1 cellular context compared by ENCODE assay signal in the genomic region with DNA sequence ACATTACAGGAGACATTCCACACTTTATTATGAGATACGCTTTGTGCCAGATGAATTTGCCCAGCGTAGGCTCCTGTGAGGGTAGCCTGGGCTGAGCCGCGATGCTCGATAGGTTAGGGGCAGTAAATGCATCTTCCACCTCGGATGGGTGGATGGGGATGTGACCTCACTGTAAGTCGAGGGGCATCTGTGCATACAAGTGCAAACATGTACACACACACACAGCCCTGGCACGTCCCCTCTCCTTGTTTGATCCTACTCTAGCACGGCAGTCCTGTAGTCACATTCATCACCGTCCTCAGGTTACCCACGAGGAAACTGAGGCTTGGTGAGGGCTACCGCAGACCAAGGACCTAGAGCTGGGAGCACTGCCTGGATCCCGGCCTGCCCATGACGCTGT.
TF ChIP-seq lines count a peak whose summit lies in the region.

No MANE protein-coding gene starts in this region.

TF ChIP-seq in H1, 55 proteins besides CTCF, POLR2A, EP300 and RAD21 (continued from another document):
- TF ChIP-seq ATF2 (IDR thresholded peaks at IDR 0.05; ENCODE audit: low read length) (no peak), MAX (IDR thresholded peaks at IDR 0.05) (no peak), GABPA (IDR thresholded peaks at IDR 0.05; ENCODE audit: borderline replicate concordance, insufficient read depth, low read length) (no peak), TAF1 (IDR thresholded peaks at IDR 0.05; ENCODE audit: low read depth, low read length) (no peak), TEAD4 (IDR thresholded peaks at IDR 0.05; ENCODE audit: low read depth, low read length) (no peak), EZH2 (IDR thresholded peaks at IDR 0.05; ENCODE audit: low read depth, low read length, severe bottlenecking) (no peak), ZNF274 (IDR thresholded peaks at IDR 0.05; ENCODE audit: borderline replicate concordance, extremely low read depth, low read length) (no peak)
TF ChIP-seq in H1: peak in this region for 0.
